In genomic region chr14:70254476-70254961, GRCh38 we compare ENCODE assay signal across 8 cellular contexts.
DNase-seq lines count a peak whose midpoint lies in the region; ATAC-seq and TF ChIP-seq lines count a peak whose summit lies in the region.

No MANE protein-coding gene starts in this region.

- 0 out of 2 replicates have a peak overlapping the region, but pooled peaks have one; percentile 17 for H3K4me2 ChIP-seq in KMS-11

- intact Hi-C loops in Right ventricle myocardium superior (cut with DNase I) (no loop called here), cardiac septum (cut with DNase I) (no loop called here), activated B cell treated with CpG ODN at 0.5 μM for 24 hours (cut with micrococcal nuclease) (no loop called here), heart left ventricle (cut with DNase I) (no loop called here)

- H3K27me3 ChIP-seq in KMS-11 (ENCODE audit: insufficient read depth, low read depth) (no peaks in the 10 kb centered on the region), heart left ventricle (peaks cover 5 to 55% (median 12%) of the 10 kb centered on the region in 9 donors)

- H3K9me3 Mint-ChIP-seq in activated B cell treated with CpG ODN at 0.5 μM for 24 hours: no peaks in the 10 kb centered on the region

- TF ChIP-seq CTCF in KMS-11 (conservative IDR thresholded peaks at IDR 0.05; ENCODE audit: low read depth, low read length) (no peak), activated B cell treated with CpG ODN at 0.5 μM for 24 hours (IDR thresholded peaks at IDR 0.05) (no peak), heart left ventricle (IDR thresholded peaks at IDR 0.05) (no peak)

- no peaks in the 10 kb centered on the region for H4K20me1 ChIP-seq in KMS-11 (ENCODE audit: insufficient read depth)

- ATAC-seq in Right ventricle myocardium superior (ENCODE audit: poor library complexity) (peak; percentile 65), activated B cell treated with CpG ODN at 0.5 μM for 24 hours (ENCODE audit: low read depth) (peak; percentile 54), heart left ventricle (peak in 2 of 4 donors; percentile 61 to 65), GM21381 (IDR thresholded peaks at IDR 0.05; ENCODE audit: unreplicated experiment) (no peak)

- peak overlapping the region; percentile 52; the same call in 1 of the 2 replicates for H2AFZ ChIP-seq in KMS-11 (ENCODE audit: low read depth)

- no peak overlapping the region for H3K27ac Mint-ChIP-seq in activated B cell treated with CpG ODN at 0.5 μM for 24 hours

- no peaks in the 10 kb centered on the region for H3K36me3 Mint-ChIP-seq in activated B cell treated with CpG ODN at 0.5 μM for 24 hours (ENCODE audit: low read depth)

- peak; percentile 58 for DNase-seq in Right ventricle myocardium superior
- DNase-seq in cardiac septum (ENCODE audit: low spot score): no peak
- DNase-seq in activated B cell treated with CpG ODN at 0.5 μM for 24 hours: no peak
- DNase-seq in heart left ventricle: peak in 4 of 5 donors; percentile 9 to 65 (median 39)
- peak; percentile 18 for DNase-seq in renal cortical epithelial cell (ENCODE audit: low read depth)
- DNase-seq in occipital lobe (lab: John Stamatoyannopoulos, UW): no peak

- peaks cover 56% of the 10 kb centered on the region for H3K27me3 Mint-ChIP-seq in activated B cell treated with CpG ODN at 0.5 μM for 24 hours

- peak overlapping the region; percentile 39 for H3K4me3 Mint-ChIP-seq in activated B cell treated with CpG ODN at 0.5 μM for 24 hours

- H3K27ac ChIP-seq in KMS-11 (no peak overlapping the region), heart left ventricle (no peak overlapping the region)

- H3K79me2 ChIP-seq in KMS-11 (ENCODE audit: insufficient read depth, low read depth): no peaks in the 10 kb centered on the region

- POLR2A ChIA-PET in activated B cell treated with CpG ODN at 0.5 μM for 24 hours (lab: Charles Lee): no interaction called here

- no peaks in the 10 kb centered on the region for H3K9me3 ChIP-seq in heart left ventricle

- H3K36me3 ChIP-seq in KMS-11 (ENCODE audit: insufficient read depth): no peaks in the 10 kb centered on the region
- no peaks in the 10 kb centered on the region for H3K36me3 ChIP-seq in heart left ventricle

- CTCF ChIA-PET in activated B cell treated with CpG ODN at 0.5 μM for 24 hours (lab: Charles Lee): interaction anchor here (1.3 to 1.9 kb wide), 2 partner anchors 167 to 436 kb away, joined by 4 to 5 read pairs; no protein-coding TSS in a partner anchor

- H3K4me1 ChIP-seq in KMS-11 (ENCODE audit: low read depth, poor library complexity, severe bottlenecking) (no peaks in the 10 kb centered on the region), heart left ventricle (peaks cover 0 to 4% (median 0%) of the 10 kb centered on the region in 12 donors)

- H3K4me3 ChIP-seq in KMS-11 (IDR thresholded peaks at IDR 0.05; ENCODE audit: insufficient read depth, low read depth, low read length): no peak overlapping the region
- peak overlapping the region in 11 of 12 donors; percentile 11 to 51 (median 44) for H3K4me3 ChIP-seq in heart left ventricle

- 0 to 10% (median 3%) methylated on average over 7 to 31 of the region's 31 CpGs for WGBS in heart left ventricle, 4 donors

- peak overlapping the region; percentile 37; the same call in 1 of the 2 replicates for H3K9ac ChIP-seq in KMS-11

- H3K4me1 Mint-ChIP-seq in activated B cell treated with CpG ODN at 0.5 μM for 24 hours: peaks cover 4% of the 10 kb centered on the region

- no peak for TF ChIP-seq POLR2A in heart left ventricle (IDR thresholded peaks at IDR 0.05)

Comparison
In these comparisons a context has a peak if more than half of its experiments do, and no peak if none do; other contexts are left out.
1. DNase-seq: peak in Right ventricle myocardium superior (single experiment), heart left ventricle (4 of 5) and renal cortical epithelial cell (single experiment); none in cardiac septum (single experiment), activated B cell treated with CpG ODN at 0.5 μM for 24 hours (single experiment) and occipital lobe (single experiment).